In the genomic region with DNA sequence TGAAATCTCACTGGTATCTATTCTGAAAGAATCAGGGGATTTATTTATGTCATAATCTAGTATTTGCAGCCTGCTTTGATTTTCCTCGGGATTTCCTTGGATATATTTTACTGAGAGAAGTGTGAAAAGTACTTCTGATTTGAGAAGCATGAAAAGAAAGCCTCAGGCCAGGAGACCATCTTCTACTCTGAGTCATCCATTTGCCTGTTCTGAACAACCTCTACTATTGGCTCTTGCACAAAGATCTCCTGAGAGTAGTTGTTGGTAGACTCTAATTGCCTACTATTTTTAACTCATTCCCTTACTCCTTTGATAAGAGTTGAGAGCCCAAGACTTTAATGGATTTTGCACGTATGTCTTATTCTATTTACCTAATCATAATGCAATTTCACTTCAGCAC, we compare ENCODE assay signal across 28 cellular contexts.
DNase-seq lines count a peak whose midpoint lies in the region; ATAC-seq and TF ChIP-seq lines count a peak whose summit lies in the region.
"Had no signal": no experiment of that assay in that cellular context is flagged by ENCODE, and none has a peak within 500 bp of the region (broad histone marks: within the 10 kb centered on the region; RNA-seq: fewer than 3 reads in every experiment).

No MANE protein-coding gene starts in this region.

- DNase-seq in HT1080 (ENCODE audit: low read depth) (peak; percentile 43), SK-N-MC (ENCODE audit: low read depth, low spot score) (peak; percentile 42), fibroblast of pulmonary artery (ENCODE audit: low read depth) (peak; percentile 6), retinal pigment epithelial cell (ENCODE audit: low read depth) (peak; percentile 34), NCI-H187 treated with DMSO at 0.1 percent for 48 hours (lab: John Stamatoyannopoulos, UW) (no peak)
- no peak for DNase-seq in stimulated activated CD4-positive, alpha-beta T cell treated with anti-CD3 and anti-CD28 coated beads, Interleukin-4, amount 100 ng/mL, for 1 hour
- DNase-seq: activated CD4-positive, alpha-beta T cell treated with anti-CD3 and anti-CD28 coated beads, Interleukin-2, amount 50 U/mL, for 1 hour; activated effector memory CD4-positive, alpha-beta T cell treated with Interleukin-2 at 50 U/mL for 16 hours; activated naive CD8-positive, alpha-beta T cell treated with anti-CD3 and anti-CD28 coated beads for 36 hours; activated T-cell treated with anti-CD3 and anti-CD28 coated beads, Interleukin-2, amount 50 U/mL, for 1 hour; aorta; DMS153; NCI-H1092; NCI-H187; NCI-H2227 treated with DMSO at 0.1 percent for 48 hours; nephron progenitor cell; SHP77 treated with DMSO at 0.1 percent for 48 hours; stimulated activated CD4-positive, alpha-beta T cell treated with anti-CD3 and anti-CD28 coated beads, Interleukin-15, amount 100 ng/mL, for 24 hours; substantia nigra; T1000 had no signal

- H3K9ac ChIP-seq in SK-N-MC (ENCODE audit: insufficient read length) = no peak overlapping the region
- H3K9ac ChIP-seq: BLaER1 had no signal

- peak overlapping the region; percentile 26 for H3K4me3 ChIP-seq in SK-N-MC
- no peak overlapping the region for H3K4me3 ChIP-seq in fibroblast of pulmonary artery (replicated peaks; ENCODE audit: low read depth, low read length)
- H3K4me3 ChIP-seq in retinal pigment epithelial cell (ENCODE audit: low read length) = no peak overlapping the region
- H3K4me3 ChIP-seq: BLaER1, gastroesophageal sphincter, hepatocyte, lung had no signal

- TF ChIP-seq CTCF in fibroblast of pulmonary artery (IDR thresholded peaks at IDR 0.05; ENCODE audit: low read length, missing control alignments) (no peak), retinal pigment epithelial cell (conservative IDR thresholded peaks at IDR 0.05; ENCODE audit: low read depth, low read length) (no peak)

- no peaks in the 10 kb centered on the region for H3K36me3 ChIP-seq in SK-N-MC (ENCODE audit: insufficient read depth, low read length)
- H3K36me3 ChIP-seq: BLaER1, gastroesophageal sphincter had no signal

- no peak for ATAC-seq in GM19397 (IDR thresholded peaks at IDR 0.05; ENCODE audit: unreplicated experiment)
- ATAC-seq: esophagus mucosa; gastroesophageal sphincter; stimulated activated memory B cell treated with anti-CD40 and anti-IgM and Interleukin-4, amounts not matched to agents 10 μg/mL and 1 μg/mL and 100 μg/mL, for 72 hours; WTC11 had no signal

- H3K9me3 ChIP-seq in SK-N-MC (ENCODE audit: low read depth, low read length) = no peaks in the 10 kb centered on the region
- H3K9me3 ChIP-seq: BLaER1, gastroesophageal sphincter had no signal

- H3K27ac ChIP-seq in SK-N-MC = peak overlapping the region; percentile 48
- H3K27ac ChIP-seq: BLaER1, gastroesophageal sphincter, hepatocyte had no signal

Comparison
In these comparisons a context has a peak if more than half of its experiments do, and no peak if none do; other contexts are left out.
1. DNase-seq: peak in HT1080 (single experiment), SK-N-MC (single experiment), fibroblast of pulmonary artery (single experiment) and retinal pigment epithelial cell (single experiment); none in stimulated activated CD4-positive, alpha-beta T cell treated with anti-CD3 and anti-CD28 coated beads, Interleukin-4, amount 100 ng/mL, for 1 hour (single experiment) and NCI-H187 treated with DMSO at 0.1 percent for 48 hours (single experiment).